Comparison of ENCODE assay signal across 13 cellular contexts in the genomic region with DNA sequence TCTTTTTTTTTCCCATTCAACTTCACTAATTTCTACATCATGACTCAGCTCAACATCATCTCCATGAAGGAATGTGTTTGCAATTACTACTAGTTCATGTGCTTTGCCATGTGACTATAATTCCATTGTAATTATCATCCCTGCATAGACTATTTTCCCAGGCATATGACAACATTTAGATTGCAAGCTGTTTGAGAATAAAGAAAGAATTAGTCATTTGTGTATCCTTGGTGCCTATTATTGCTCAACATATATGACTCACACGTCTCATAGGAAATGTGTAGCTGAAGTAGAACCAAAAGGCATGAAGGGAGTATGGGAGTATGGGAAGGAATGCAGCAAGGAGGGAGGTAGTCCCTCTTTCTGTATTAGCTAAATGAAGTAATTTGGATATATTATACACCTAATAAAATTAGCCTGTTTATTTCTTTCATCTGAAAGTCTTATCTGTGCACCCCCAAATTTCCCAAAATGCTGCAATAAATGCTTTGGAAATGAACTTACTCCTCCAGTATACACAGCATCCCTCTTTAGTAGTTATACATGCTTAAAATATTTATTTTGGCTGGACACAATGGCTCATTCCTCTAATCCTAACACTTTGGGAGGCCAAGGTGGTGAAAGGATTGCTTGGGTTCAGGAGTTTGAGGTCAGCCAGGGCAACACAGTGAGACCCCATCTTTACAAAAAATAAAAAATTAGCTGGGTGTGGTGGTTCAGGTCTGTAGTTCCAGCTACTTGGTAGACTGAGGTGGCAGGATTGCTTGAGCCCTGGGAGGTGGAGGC.
DNase-seq lines count a peak whose midpoint lies in the region; ATAC-seq and TF ChIP-seq lines count a peak whose summit lies in the region.
"Had no signal": no experiment of that assay in that cellular context is flagged by ENCODE, and none has a peak within 500 bp of the region (broad histone marks: within the 10 kb centered on the region; RNA-seq: fewer than 3 reads in every experiment).

No MANE protein-coding gene starts in this region.

- H3K4me3 ChIP-seq in NB4 (ENCODE audit: low read depth, low read length) (no peak overlapping the region), ascending aorta (no peak overlapping the region)
- H3K4me3 ChIP-seq in CD8-positive, alpha-beta T cell (ENCODE audit: low read depth, low read length): no peak overlapping the region
- H3K4me3 ChIP-seq: heart right ventricle had no signal

- H3K36me3 ChIP-seq in ascending aorta: no peaks in the 10 kb centered on the region
- no peaks in the 10 kb centered on the region for H3K36me3 ChIP-seq in CD8-positive, alpha-beta T cell (ENCODE audit: insufficient read depth, low read length)
- H3K36me3 ChIP-seq: heart right ventricle had no signal

- no peaks in the 10 kb centered on the region for H3K27me3 ChIP-seq in ascending aorta
- H3K27me3 ChIP-seq in CD8-positive, alpha-beta T cell (ENCODE audit: insufficient read depth, low read length): no peaks in the 10 kb centered on the region
- H3K27me3 ChIP-seq: heart right ventricle had no signal

- ATAC-seq in CD8-positive, alpha-beta T cell: no peak

- no peaks in the 10 kb centered on the region for H3K9me3 ChIP-seq in ascending aorta
- H3K9me3 ChIP-seq in CD8-positive, alpha-beta T cell (ENCODE audit: low read length): no peaks in the 10 kb centered on the region

- H3K36me3 Mint-ChIP-seq in chondrocyte (ENCODE audit: low read depth): peaks cover 4% of the 10 kb centered on the region
- no peaks in the 10 kb centered on the region for H3K36me3 Mint-ChIP-seq in CD8-positive, alpha-beta T cell

- no peaks in the 10 kb centered on the region for H3K4me1 ChIP-seq in ascending aorta
- H3K4me1 ChIP-seq in CD8-positive, alpha-beta T cell (ENCODE audit: insufficient read depth, low read length): no peaks in the 10 kb centered on the region
- H3K4me1 ChIP-seq: heart right ventricle had no signal

- no peak for TF ChIP-seq CTCF in NB4 (IDR thresholded peaks at IDR 0.05; ENCODE audit: low read depth, low read length)
- TF ChIP-seq CTCF in chondrocyte (IDR thresholded peaks at IDR 0.05): no peak
- TF ChIP-seq CTCF in ascending aorta (IDR thresholded peaks at IDR 0.05): no peak
- TF ChIP-seq CTCF in CD8-positive, alpha-beta T cell (IDR thresholded peaks at IDR 0.05): no peak

- peaks cover 23% of the 10 kb centered on the region for H3K9me3 Mint-ChIP-seq in chondrocyte (ENCODE audit: low read depth)
- peaks cover 12% of the 10 kb centered on the region for H3K9me3 Mint-ChIP-seq in CD8-positive, alpha-beta T cell

- CTCF ChIA-PET in CD8-positive, alpha-beta T cell (lab: Charles Lee): no interaction called here

- H3K27me3 Mint-ChIP-seq in chondrocyte (ENCODE audit: low read depth): no peaks in the 10 kb centered on the region
- no peaks in the 10 kb centered on the region for H3K27me3 Mint-ChIP-seq in CD8-positive, alpha-beta T cell (ENCODE audit: low read depth)

- no peak overlapping the region for H3K27ac ChIP-seq in ascending aorta
- H3K27ac ChIP-seq in CD8-positive, alpha-beta T cell (ENCODE audit: low read depth, low read length): no peak overlapping the region

- DNase-seq in DMS53 (lab: John Stamatoyannopoulos, UW) (peak; percentile 78), NB4 (ENCODE audit: low read depth) (peak; percentile 55), chondrocyte (ENCODE audit: low spot score) (no peak), myocyte (ENCODE audit: low read depth) (peak; percentile 47), T-helper 9 cell (no peak), ascending aorta (ENCODE audit: low spot score in 2 of 2) (no peak)
- no peak for DNase-seq in activated CD4-positive, alpha-beta T cell treated with anti-CD3 and anti-CD28 coated beads, Interleukin-2, amount 50 U/mL, for 4 hours
- no peak for DNase-seq in CD8-positive, alpha-beta T cell
- DNase-seq: activated CD8-positive, alpha-beta memory T cell treated with anti-CD3 and anti-CD28 coated beads for 24 hours; amygdala; heart right ventricle; SHP77 had no signal

- intact Hi-C loops in ascending aorta (cut with DNase I): no loop called here
- intact Hi-C loops in CD8-positive, alpha-beta T cell (cut with DNase I, micrococcal nuclease): no loop called here

- H3K4me1 Mint-ChIP-seq in chondrocyte (ENCODE audit: low read depth): peaks cover 14% of the 10 kb centered on the region
- no peaks in the 10 kb centered on the region for H3K4me1 Mint-ChIP-seq in CD8-positive, alpha-beta T cell (ENCODE audit: low read depth)
- H3K4me1 Mint-ChIP-seq: nephron had no signal

- H3K4me3 Mint-ChIP-seq in chondrocyte (ENCODE audit: unreplicated experiment): no peak overlapping the region
- no peak overlapping the region for H3K4me3 Mint-ChIP-seq in CD8-positive, alpha-beta T cell
- H3K4me3 Mint-ChIP-seq: nephron had no signal

- POLR2A ChIA-PET in CD8-positive, alpha-beta T cell (lab: Charles Lee): no interaction called here

- H3K27ac Mint-ChIP-seq in chondrocyte (ENCODE audit: unreplicated experiment): peak overlapping the region; percentile 81
- no peak overlapping the region for H3K27ac Mint-ChIP-seq in CD8-positive, alpha-beta T cell
- H3K27ac Mint-ChIP-seq: nephron had no signal

- no peak for TF ChIP-seq POLR2A in NB4 (IDR thresholded peaks at IDR 0.05; ENCODE audit: extremely low read depth, insufficient read length)

Comparison
In these comparisons a context has a peak if more than half of its experiments do, and no peak if none do; other contexts are left out.
1. DNase-seq: peak in DMS53 (single experiment), NB4 (single experiment) and myocyte (single experiment); none in chondrocyte (single experiment), T-helper 9 cell (single experiment), activated CD4-positive, alpha-beta T cell treated with anti-CD3 and anti-CD28 coated beads, Interleukin-2, amount 50 U/mL, for 4 hours (0 of 2), ascending aorta (0 of 2) and CD8-positive, alpha-beta T cell (0 of 7).